11 cellular contexts compared by ENCODE assay signal in genomic region chr1:230186874-230187273, GRCh38.
DNase-seq lines count a peak whose midpoint lies in the region; ATAC-seq and TF ChIP-seq lines count a peak whose summit lies in the region.
"Had no signal": no experiment of that assay in that cellular context is flagged by ENCODE, and none has a peak within 500 bp of the region (broad histone marks: within the 10 kb centered on the region; RNA-seq: fewer than 3 reads in every experiment).

No MANE protein-coding gene starts in this region.

- ATAC-seq in activated naive CD4-positive, alpha-beta T cell treated with anti-CD3 and anti-CD28 coated beads, Interleukin-2, amount 50 U/mL, for 72 hours = peak in 1 of 2 donors; percentile 43

- no peak for TF ChIP-seq POLR2A in spleen (IDR thresholded peaks at IDR 0.05)

- peaks cover 0 to 5% (median 0%) of the 10 kb centered on the region in 5 donors for H3K9me3 Mint-ChIP-seq in CD8-positive, alpha-beta memory T cell
- H3K9me3 Mint-ChIP-seq in activated naive CD4-positive, alpha-beta T cell treated with anti-CD3 and anti-CD28 coated beads, Interleukin-2, amount 50 U/mL, for 72 hours = no peaks in the 10 kb centered on the region

- no peaks in the 10 kb centered on the region for H3K36me3 ChIP-seq in CD8-positive, alpha-beta memory T cell (ENCODE audit: insufficient read depth, low read length)
- H3K36me3 ChIP-seq in spleen = peaks cover 0 to 23% (median 0%) of the 10 kb centered on the region in 6 donors

- POLR2A ChIA-PET in CD8-positive, alpha-beta memory T cell (lab: Charles Lee) = no interaction called here

- H3K27ac Mint-ChIP-seq in CD8-positive, alpha-beta memory T cell = peak overlapping the region in 7 of 8 donors; percentile 3 to 80 (median 34)
- peak overlapping the region; percentile 56 to 61 for H3K27ac Mint-ChIP-seq in activated naive CD4-positive, alpha-beta T cell treated with anti-CD3 and anti-CD28 coated beads, Interleukin-2, amount 50 U/mL, for 72 hours

- no peak for DNase-seq in CD8-positive, alpha-beta memory T cell
- peak; percentile 45 for DNase-seq in KG1 (lab: John Stamatoyannopoulos, UW)
- no peak for DNase-seq in activated naive CD4-positive, alpha-beta T cell treated with anti-CD3 and anti-CD28 coated beads, Interleukin-2, amount 50 U/mL, for 72 hours (ENCODE audit: low spot score in 2 of 2)
- peak; percentile 43 to 49 for DNase-seq in lung microvascular endothelial cell (ENCODE audit: low read depth in 2 of 2)
- no peak for DNase-seq in NCI-H82 treated with DMSO at 0.1 percent for 48 hours (lab: John Stamatoyannopoulos, UW; ENCODE audit: unreplicated experiment)
- DNase-seq in NCI-H1436 treated with DMSO at 0.1 percent for 48 hours (lab: John Stamatoyannopoulos, UW) = no peak
- DNase-seq in spleen = no peak
- DNase-seq in substantia nigra (lab: John Stamatoyannopoulos, UW) = no peak
- DNase-seq: activated T-cell treated with anti-CD3 and anti-CD28 coated beads, Interleukin-2, amount 50 U/mL, for 1 hour; cerebellar nuclear complex; stimulated activated CD4-positive, alpha-beta T cell treated with anti-CD3 and anti-CD28 coated beads, Interleukin-12 subunit alpha, Interleukin-12 subunit beta, amount 100 ng/mL, for 4 hours had no signal

- no peak for TF ChIP-seq CTCF in spleen (IDR thresholded peaks at IDR 0.05 in 8 of 11, conservative IDR thresholded peaks at IDR 0.05 in 3 of 11)

- no peaks in the 10 kb centered on the region for H3K27me3 ChIP-seq in CD8-positive, alpha-beta memory T cell (ENCODE audit: insufficient read depth, low read length, poor library complexity, severe bottlenecking)
- no peaks in the 10 kb centered on the region for H3K27me3 ChIP-seq in spleen (replicated peaks in 1 of 7)

- no peak overlapping the region for H3K4me3 ChIP-seq in CD8-positive, alpha-beta memory T cell (ENCODE audit: low read length)
- H3K4me3 ChIP-seq in spleen = no peak overlapping the region

- no peaks in the 10 kb centered on the region for H3K9me3 ChIP-seq in CD8-positive, alpha-beta memory T cell (ENCODE audit: low read length)
- peaks cover 0 to 3% (median 0%) of the 10 kb centered on the region in 8 donors for H3K9me3 ChIP-seq in spleen

- WGBS in spleen, 5 donors = 30 to 66% (median 37%) methylated on average over 4 of the region's 4 CpGs

- H3K4me3 Mint-ChIP-seq in CD8-positive, alpha-beta memory T cell = peak overlapping the region in 5 of 7 donors; percentile 4 to 70 (median 9)

- intact Hi-C loops in spleen (cut with DNase I; ENCODE audit: low total_unique reads) = no loop called here

- H3K27me3 Mint-ChIP-seq in CD8-positive, alpha-beta memory T cell = no peaks in the 10 kb centered on the region

- H3K4me1 Mint-ChIP-seq in CD8-positive, alpha-beta memory T cell = peaks cover 38 to 66% (median 47%) of the 10 kb centered on the region in 3 donors

- no peak overlapping the region for H3K27ac ChIP-seq in CD8-positive, alpha-beta memory T cell (ENCODE audit: low read depth, low read length)
- H3K27ac ChIP-seq in spleen = peak overlapping the region in 2 of 8 donors; percentile 10 to 33
- no peak overlapping the region for H3K27ac ChIP-seq in substantia nigra (ENCODE audit: low read depth, low read length, poor library complexity, severe bottlenecking)

- H3K36me3 Mint-ChIP-seq in CD8-positive, alpha-beta memory T cell = peaks cover 7 to 34% (median 10%) of the 10 kb centered on the region in 3 donors
- peaks cover 21 to 27% of the 10 kb centered on the region in 2 donors for H3K36me3 Mint-ChIP-seq in activated naive CD4-positive, alpha-beta T cell treated with anti-CD3 and anti-CD28 coated beads, Interleukin-2, amount 50 U/mL, for 72 hours

- H3K4me1 ChIP-seq in CD8-positive, alpha-beta memory T cell (ENCODE audit: insufficient read depth, low read length) = peaks cover 17% of the 10 kb centered on the region
- peaks cover 10 to 50% (median 31%) of the 10 kb centered on the region in 6 donors for H3K4me1 ChIP-seq in spleen

- CTCF ChIA-PET in CD8-positive, alpha-beta memory T cell (lab: Charles Lee) = interaction anchor here (0.9 kb wide), 1 partner anchor 19 kb away, joined by 3 read pairs; no protein-coding TSS in a partner anchor

Comparison
In these comparisons a context has a peak if more than half of its experiments do, and no peak if none do; other contexts are left out.
1. DNase-seq: peak in KG1 (single experiment) and lung microvascular endothelial cell (2 of 2); none in CD8-positive, alpha-beta memory T cell (0 of 5), activated naive CD4-positive, alpha-beta T cell treated with anti-CD3 and anti-CD28 coated beads, Interleukin-2, amount 50 U/mL, for 72 hours (0 of 2), NCI-H82 treated with DMSO at 0.1 percent for 48 hours (single experiment), NCI-H1436 treated with DMSO at 0.1 percent for 48 hours (single experiment), spleen (single experiment) and substantia nigra (0 of 49).